ENCODE assay signal across 21 cellular contexts in genomic region chr2:83054751-83055150, GRCh38.
DNase-seq lines count a peak whose midpoint lies in the region; ATAC-seq and TF ChIP-seq lines count a peak whose summit lies in the region.
"Had no signal": no experiment of that assay in that cellular context is flagged by ENCODE, and none has a peak within 500 bp of the region (broad histone marks: within the 10 kb centered on the region; RNA-seq: fewer than 3 reads in every experiment).

No MANE protein-coding gene starts in this region.

- H2AK9ac ChIP-seq in IMR-90 (replicated peaks; ENCODE audit: low read depth, low read length, poor library complexity) = no peak overlapping the region

- H3K36me3 ChIP-seq in IMR-90 (ENCODE audit: control insufficient read depth, insufficient read depth, low read length) (no peaks in the 10 kb centered on the region), spleen (no peaks in the 10 kb centered on the region)
- H3K36me3 ChIP-seq: heart left ventricle, prostate gland, sigmoid colon, thoracic aorta, uterus had no signal

- no peak for TF ChIP-seq POLR2A in IMR-90 (IDR thresholded peaks at IDR 0.05; ENCODE audit: low read depth, low read length)
- no peak for TF ChIP-seq POLR2A in spleen (IDR thresholded peaks at IDR 0.05)

- H3K4me3 ChIP-seq in IMR-90 (ENCODE audit: insufficient read depth, low read depth, low read length) = no peak overlapping the region
- H3K4me3 ChIP-seq in astrocyte of the spinal cord (ENCODE audit: low read depth, low read length) = no peak overlapping the region
- no peak overlapping the region for H3K4me3 ChIP-seq in spleen
- H3K4me3 ChIP-seq: heart left ventricle, prostate gland, sigmoid colon, thoracic aorta, uterus had no signal

- POLR2A ChIA-PET in IMR-90 (lab: Charles Lee; ENCODE audit: unreplicated experiment) = no interaction called here

- no peaks in the 10 kb centered on the region for H4K20me1 ChIP-seq in IMR-90 (ENCODE audit: insufficient read depth, low read length)

- no TSS peak for BruUV-seq in IMR-90 (replicated peaks; lab: Mats Ljungman, UMichigan)

- CTCF ChIA-PET in IMR-90 (lab: Yijun Ruan, JAX) = no interaction called here

- no peak for TF ChIP-seq CTCF in IMR-90 (conservative IDR thresholded peaks at IDR 0.05; ENCODE audit: low read depth, low read length)
- no peak for TF ChIP-seq CTCF in astrocyte of the spinal cord (IDR thresholded peaks at IDR 0.05; ENCODE audit: low read depth, low read length)
- TF ChIP-seq CTCF in spleen (IDR thresholded peaks at IDR 0.05 in 8 of 11, conservative IDR thresholded peaks at IDR 0.05 in 3 of 11) = no peak

- WGBS in IMR-90 (ENCODE audit: extremely low coverage in 2 of 2, insufficient read length in 1 of 2), 2 experiments = no CpG with 5 or more reads among the region's 2 CpGs
- WGBS in spleen, 5 donors = 78 to 97% (median 92%) methylated on average over 2 of the region's 2 CpGs

- no peak overlapping the region for H2BK15ac ChIP-seq in IMR-90 (ENCODE audit: low read depth, low read length)

- no peak overlapping the region for H3K23ac ChIP-seq in IMR-90 (ENCODE audit: low read depth, low read length)

- H3K4me1 ChIP-seq in IMR-90 (ENCODE audit: control insufficient read depth, insufficient read depth, low read length) (no peaks in the 10 kb centered on the region), spleen (peaks cover 0 to 3% (median 0%) of the 10 kb centered on the region in 6 donors)
- H3K4me1 ChIP-seq: prostate gland, sigmoid colon, uterus had no signal

- no peak overlapping the region for H2BK20ac ChIP-seq in IMR-90 (ENCODE audit: low read depth, low read length)

- H4K91ac ChIP-seq in IMR-90 (ENCODE audit: insufficient read depth, low read depth, low read length) = no peak overlapping the region

- no peak overlapping the region for H2AK5ac ChIP-seq in IMR-90 (ENCODE audit: low read depth, low read length)

- dilution Hi-C loops in IMR-90 (cut with HindIII; ENCODE audit: low sequenced_read_pairs, unreplicated experiment) = no loop called here

- intact Hi-C loops in IMR-90 (cut with micrococcal nuclease) (no loop called here), spleen (cut with DNase I; ENCODE audit: low total_unique reads) (no loop called here), left ventricle myocardium superior (cut with micrococcal nuclease) (no loop called here)

- H3K56ac ChIP-seq in IMR-90 (ENCODE audit: extremely low read depth, insufficient read depth, low read length) = no peak overlapping the region

- peak overlapping the region; percentile 76 for H2BK5ac ChIP-seq in IMR-90 (ENCODE audit: low read depth, low read length, poor library complexity, severe bottlenecking)

- no peak overlapping the region for H4K5ac ChIP-seq in IMR-90 (ENCODE audit: low read depth, low read length)

- H2AFZ ChIP-seq in IMR-90 (replicated peaks; ENCODE audit: low read length, poor library complexity) = no peak overlapping the region

- DNase-seq in IMR-90 (peak; percentile 15), astrocyte of the spinal cord (ENCODE audit: low read depth, low spot score) (peak; percentile 57), iris pigment epithelial cell (ENCODE audit: low read depth) (peak; percentile 51), spleen (no peak), DMS153 (lab: John Stamatoyannopoulos, UW) (no peak), NCI-H1092 treated with DMSO at 0.1 percent for 48 hours (lab: John Stamatoyannopoulos, UW) (no peak), left ventricle myocardium superior (no peak)
- DNase-seq: activated CD4-positive, alpha-beta T cell treated with anti-CD3 and anti-CD28 coated beads, Interleukin-2, amount 50 U/mL, for 4 hours; activated naive CD4-positive, alpha-beta T cell; activated T-cell treated with anti-CD3 and anti-CD28 coated beads, Interleukin-2, amount 50 U/mL, for 72 hours; CD4-positive, CD25-positive, alpha-beta regulatory T cell; heart left ventricle; left cardiac atrium; NCI-H1105; NCI-H187 treated with DMSO at 0.1 percent for 48 hours; NCI-H69; sigmoid colon; T-helper 1 cell; uterus had no signal

- H2BK120ac ChIP-seq in IMR-90 (ENCODE audit: low read depth, low read length) = peak overlapping the region; percentile 14; the same call in 1 of the 2 replicates

- no peak overlapping the region for H3K4ac ChIP-seq in IMR-90 (ENCODE audit: low read depth, low read length)

- H3K18ac ChIP-seq in IMR-90 (ENCODE audit: low read depth, low read length) = peak overlapping the region; percentile 52; the same call in 1 of the 2 replicates

- ATAC-seq in IMR-90 (ENCODE audit: low read depth) = no peak; the same call in 1 of the 2 replicates
- ATAC-seq in left ventricle myocardium superior = no peak
- ATAC-seq: activated T-cell treated with anti-CD3 and anti-CD28 coated beads, Interleukin-2, amount 50 U/mL, for 72 hours; left cardiac atrium had no signal

- no peaks in the 10 kb centered on the region for H3K79me1 ChIP-seq in IMR-90 (ENCODE audit: low read depth in 1 of 2, low read length in 2 of 2)

- H4K8ac ChIP-seq in IMR-90 (ENCODE audit: low read depth in 2 of 2, low read length in 2 of 2) = no peak overlapping the region

- no peak overlapping the region for H3K27ac ChIP-seq in IMR-90 (ENCODE audit: insufficient read depth, low read length)
- H3K27ac ChIP-seq in spleen = peak overlapping the region in 7 of 8 donors; percentile 1 to 64 (median 35)
- H3K27ac ChIP-seq: prostate gland, sigmoid colon, thoracic aorta, uterus had no signal

- no peak overlapping the region for H3K9ac ChIP-seq in IMR-90 (ENCODE audit: low read depth, low read length)

- H3K14ac ChIP-seq in IMR-90 (replicated peaks; ENCODE audit: low read depth, low read length) = no peak overlapping the region

- H3K27me3 ChIP-seq in IMR-90 (ENCODE audit: control insufficient read depth, insufficient read depth, low read length) = no peaks in the 10 kb centered on the region
- no peaks in the 10 kb centered on the region for H3K27me3 ChIP-seq in spleen (replicated peaks in 1 of 7)
- H3K27me3 ChIP-seq: heart left ventricle, sigmoid colon, uterus had no signal

- no peak overlapping the region; the same call in 1 of the 2 replicates for H3K4me2 ChIP-seq in IMR-90 (ENCODE audit: low read depth, low read length)

- in situ Hi-C loops in IMR-90 (cut with MboI; ENCODE audit: low sequenced_read_pairs) (no loop called here), astrocyte of the spinal cord (cut with HindIII; ENCODE audit: low sequenced_read_pairs) (no loop called here)

- no peak for TF ChIP-seq RAD21 in IMR-90 (IDR thresholded peaks at IDR 0.05; ENCODE audit: low read length)

- H3K9me3 ChIP-seq in IMR-90 (ENCODE audit: control insufficient read depth, insufficient read depth, low read length) = no peaks in the 10 kb centered on the region
- H3K9me3 ChIP-seq in spleen = peaks cover 0 to 54% (median 45%) of the 10 kb centered on the region in 8 donors
- H3K9me3 ChIP-seq: prostate gland, thoracic aorta, uterus had no signal

- 0 out of 2 replicates have a peak, but pooled peaks cover 4% of the 10 kb centered on the region for H3K9me1 ChIP-seq in IMR-90 (ENCODE audit: insufficient read depth, low read length)

TF ChIP-seq in IMR-90, 13 proteins besides CTCF, POLR2A, EP300 and RAD21:
- TF ChIP-seq MXI1 (IDR thresholded peaks at IDR 0.05; ENCODE audit: borderline replicate concordance, low read depth, low read length) (no peak), SMC3 (IDR thresholded peaks at IDR 0.05; ENCODE audit: low read depth, low read length) (no peak), MAZ (IDR thresholded peaks at IDR 0.05; ENCODE audit: borderline replicate concordance, low read depth, low read length) (no peak), MAFK (IDR thresholded peaks at IDR 0.05; ENCODE audit: low read depth, low read length) (no peak), FOS (IDR thresholded peaks at IDR 0.05; ENCODE audit: low read depth, low read length) (no peak)

Comparison
In these comparisons a context has a peak if more than half of its experiments do, and no peak if none do; other contexts are left out.
1. DNase-seq: peak in IMR-90 (single experiment), astrocyte of the spinal cord (single experiment) and iris pigment epithelial cell (single experiment); none in spleen (single experiment), DMS153 (single experiment), NCI-H1092 treated with DMSO at 0.1 percent for 48 hours (single experiment) and left ventricle myocardium superior (single experiment).